ENCODE assay signal across 21 cellular contexts in genomic region chr1:20994176-20994575, GRCh38.
"Had no signal": no experiment of that assay in that cellular context is flagged by ENCODE, and none has a peak within 500 bp of the region (broad histone marks: within the 10 kb centered on the region; RNA-seq: fewer than 3 reads in every experiment).

No MANE protein-coding gene starts in this region.

- H3K27ac Mint-ChIP-seq: activated naive CD8-positive, alpha-beta T cell; activated T-helper 2 cell treated with anti-CD3 and anti-CD28 coated beads, Interferon-gamma antibody, Interleukin-2, Interleukin-4, amounts not matched to agents 10 μg/mL and 5 μg/mL and 100 μg/mL, durations not matched to agents 14 hours and 24 hours and 36 hours; memory B cell; stimulated activated effector memory CD8-positive, alpha-beta T cell treated with anti-CD3 and anti-CD28 coated beads, Interleukin-12 subunit alpha, Interleukin-12 subunit beta, amount 100 ng/mL, for 72 hours; stimulated activated naive CD8-positive, alpha-beta T cell treated with anti-CD3 and anti-CD28 coated beads, Interleukin-15, amount 100 ng/mL, for 72 hours; T-helper 2 cell treated with Interferon-gamma antibody and Interleukin-4, amounts not matched to agents 5 μg/mL and 100 μg/mL, for 36 hours had no signal

- H3K4me3 ChIP-seq: coronary artery, esophagus squamous epithelium, heart left ventricle, transverse colon had no signal

- H3K4me3 Mint-ChIP-seq: activated naive CD8-positive, alpha-beta T cell; activated T-cell treated with anti-CD3 and anti-CD28 coated beads, Interleukin-2, amount 50 U/mL, for 24 hours; central memory CD8-positive, alpha-beta T cell; memory B cell; stimulated activated effector memory CD8-positive, alpha-beta T cell treated with anti-CD3 and anti-CD28 coated beads, Interleukin-12 subunit alpha, Interleukin-12 subunit beta, amount 100 ng/mL, for 72 hours; stimulated activated naive CD8-positive, alpha-beta T cell treated with anti-CD3 and anti-CD28 coated beads, Interleukin-15, amount 100 ng/mL, for 72 hours; T-helper 2 cell treated with Interferon-gamma antibody and Interleukin-4, amounts not matched to agents 5 μg/mL and 100 μg/mL, for 36 hours had no signal

- H3K27me3 Mint-ChIP-seq: activated naive CD8-positive, alpha-beta T cell; activated T-cell treated with anti-CD3 and anti-CD28 coated beads, Interleukin-2, amount 50 U/mL, for 24 hours; central memory CD8-positive, alpha-beta T cell; memory B cell; stimulated activated naive CD8-positive, alpha-beta T cell treated with anti-CD3 and anti-CD28 coated beads, Interleukin-15, amount 100 ng/mL, for 72 hours had no signal

- H3K27ac ChIP-seq: coronary artery, esophagus squamous epithelium, heart left ventricle, transverse colon, VCaP had no signal

- H3K36me3 Mint-ChIP-seq: activated naive CD8-positive, alpha-beta T cell had no signal

- DNase-seq: activated CD4-positive, alpha-beta T cell treated with anti-CD3 and anti-CD28 coated beads, Interleukin-2, amount 50 U/mL, for 1 hour; activated naive CD4-positive, alpha-beta T cell; activated T-cell treated with anti-CD3 and anti-CD28 coated beads, Interleukin-2, amount 50 U/mL, for 24 hours; esophagus squamous epithelium; heart left ventricle; islet precursor cell; left cardiac atrium; small intestine; stimulated activated CD4-positive, alpha-beta T cell treated with anti-CD3 and anti-CD28 coated beads, Interleukin-2, amount 100 ng/mL, for 24 hours; stimulated activated naive CD8-positive, alpha-beta T cell treated with anti-CD3 and anti-CD28 coated beads, Interleukin-15, amount 100 ng/mL, for 72 hours; transverse colon had no signal

- H3K27me3 ChIP-seq: esophagus squamous epithelium, heart left ventricle, transverse colon had no signal

- H3K9me3 ChIP-seq: esophagus squamous epithelium, heart left ventricle, transverse colon had no signal

- H3K9me3 Mint-ChIP-seq: activated T-cell treated with anti-CD3 and anti-CD28 coated beads, Interleukin-2, amount 50 U/mL, for 24 hours; activated T-helper 2 cell treated with anti-CD3 and anti-CD28 coated beads, Interferon-gamma antibody, Interleukin-2, Interleukin-4, amounts not matched to agents 10 μg/mL and 5 μg/mL and 100 μg/mL, durations not matched to agents 14 hours and 24 hours and 36 hours; central memory CD8-positive, alpha-beta T cell; memory B cell; stimulated activated effector memory CD8-positive, alpha-beta T cell treated with anti-CD3 and anti-CD28 coated beads, Interleukin-12 subunit alpha, Interleukin-12 subunit beta, amount 100 ng/mL, for 72 hours; stimulated activated naive CD8-positive, alpha-beta T cell treated with anti-CD3 and anti-CD28 coated beads, Interleukin-15, amount 100 ng/mL, for 72 hours; T-helper 2 cell treated with Interferon-gamma antibody and Interleukin-4, amounts not matched to agents 5 μg/mL and 100 μg/mL, for 36 hours had no signal

- H3K36me3 ChIP-seq: transverse colon had no signal

- ATAC-seq: activated CD4-positive, CD25-positive, alpha-beta regulatory T cell treated with anti-CD3 and anti-CD28 coated beads, Interleukin-2, amount 50 U/mL, for 24 hours; heart left ventricle; left cardiac atrium; sciatic nerve; stimulated activated effector memory CD8-positive, alpha-beta T cell treated with anti-CD3 and anti-CD28 coated beads, Interleukin-12 subunit alpha, Interleukin-12 subunit beta, amount 100 ng/mL, for 72 hours; stimulated activated naive CD8-positive, alpha-beta T cell treated with anti-CD3 and anti-CD28 coated beads, Interleukin-15, amount 100 ng/mL, for 72 hours had no signal
